ENCODE assay signal across 12 cellular contexts in the genomic region with DNA sequence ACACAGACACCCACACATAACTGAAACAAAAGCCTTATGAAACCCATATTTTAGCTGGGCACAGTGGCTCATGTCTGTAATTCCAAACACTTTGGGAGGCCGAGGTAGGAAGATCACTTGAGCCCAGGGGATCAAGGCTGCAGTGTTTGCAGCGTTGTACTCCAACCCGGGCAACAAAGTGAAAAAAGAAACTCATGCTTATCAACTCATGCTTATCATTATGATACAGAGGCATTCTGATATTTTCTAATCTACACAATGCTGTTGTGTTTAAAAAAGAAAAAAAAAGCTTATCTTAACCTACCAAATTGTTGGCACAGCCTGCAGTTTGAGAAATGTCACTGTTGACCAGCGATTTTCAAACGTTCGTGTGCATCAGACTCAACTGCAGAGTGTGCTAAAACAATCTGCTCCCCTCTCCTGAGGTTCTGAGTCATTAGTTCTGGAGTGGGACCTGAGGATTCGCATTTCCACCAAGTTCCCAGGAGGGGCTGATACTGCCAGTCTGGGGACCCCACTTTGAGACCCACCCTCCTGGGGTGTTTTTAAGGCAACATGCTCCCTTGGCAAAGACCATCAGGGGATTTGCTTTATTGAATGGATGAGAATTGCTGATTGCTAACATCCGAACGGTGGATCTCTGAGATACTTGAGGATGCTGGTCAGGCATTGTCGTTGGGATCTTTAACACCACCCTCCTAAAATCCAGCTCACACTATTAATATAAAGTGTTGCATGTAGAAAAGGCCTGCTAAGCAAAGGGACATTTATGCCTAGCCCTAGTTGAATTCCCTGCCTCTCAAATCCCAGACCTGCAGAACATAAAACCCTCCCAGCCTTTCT. TPM values are rescaled to one million over a fixed set of nuclear protein-coding genes. Genes with fewer than 3 reads are reported as not detected.
DNase-seq lines count a peak whose midpoint lies in the region; ATAC-seq, FAIRE-seq and TF ChIP-seq lines count a peak whose summit lies in the region.
"Had no signal": no experiment of that assay in that cellular context is flagged by ENCODE, and none has a peak within 500 bp of the region (broad histone marks: within the 10 kb centered on the region; RNA-seq: fewer than 3 reads in every experiment).

No MANE protein-coding gene starts in this region.

- CTCF ChIA-PET in K562 (lab: Yijun Ruan, JAX; ENCODE audit: low intra/inter-chr PET ratio) (no interaction called here), HepG2 (lab: Yijun Ruan, JAX; ENCODE audit: low intra/inter-chr PET ratio, low total read pairs) (interaction anchor here (0.8 kb wide), 1 partner anchor 68 kb away, joined by 3 read pairs; no protein-coding TSS in a partner anchor)

- no peak for TF ChIP-seq POLR2A in K562 (conservative IDR thresholded peaks at IDR 0.05)
- no peak for TF ChIP-seq POLR2A in HepG2 (IDR thresholded peaks at IDR 0.05; ENCODE audit: insufficient read depth in 1 of 2, low read depth in 2 of 2, low read length in 2 of 2)
- TF ChIP-seq POLR2A in spleen (IDR thresholded peaks at IDR 0.05): no peak

- no peak overlapping the region for H3K4me3 ChIP-seq in GM23248
- no peak overlapping the region for H3K4me3 ChIP-seq in K562
- peak overlapping the region in 1 of 3 experiments; percentile 29; a peak in 2 of 6 replicates for H3K4me3 ChIP-seq in HepG2 (replicated peaks in 1 of 3; ENCODE audit: insufficient read depth in 1 of 3, low read depth in 2 of 3, low read length in 3 of 3)
- no peak overlapping the region for H3K4me3 ChIP-seq in spleen

- H3K27me3 ChIP-seq in GM23248 (replicated peaks; ENCODE audit: insufficient read depth) (no peaks in the 10 kb centered on the region), K562 (ENCODE audit: control insufficient read depth in 2 of 2, insufficient read depth in 2 of 2, low read length in 2 of 2) (peaks cover 17 to 44% of the 10 kb centered on the region in 2 experiments; a peak in 4 of 5 replicates), HepG2 (ENCODE audit: control insufficient read depth in 1 of 2, insufficient read depth in 2 of 2, low read length in 2 of 2) (no peaks in the 10 kb centered on the region), spleen (replicated peaks in 1 of 7) (no peaks in the 10 kb centered on the region)

- ATAC-seq in K562 (peak; percentile 12; the same call in 2 of the 3 replicates), HepG2 (no peak)
- ATAC-seq: activated T-cell treated with anti-CD3 and anti-CD28 coated beads, Interleukin-2, amount 50 U/mL, for 72 hours had no signal

- DNase-seq in GM23248: peak; percentile 51
- peak; percentile 58 to 76 (median 64) for DNase-seq in K562 (ENCODE audit: extremely low read depth in 1 of 4, low spot score in 3 of 4)
- no peak for DNase-seq in HepG2 (ENCODE audit: low spot score)
- DNase-seq in spleen: peak; percentile 17
- DNase-seq in SKM-1 treated with dmso at 0.1 percent for 144 hours (lab: John Stamatoyannopoulos, UW; ENCODE audit: unreplicated experiment): no peak
- no peak for DNase-seq in activated T-cell treated with anti-CD3 and anti-CD28 coated beads, Interleukin-2, amount 50 U/mL, for 48 hours
- no peak for DNase-seq in GM19239 (ENCODE audit: insufficient read length, low spot score)
- no peak for DNase-seq in epidermal melanocyte (ENCODE audit: insufficient read length, low spot score)
- DNase-seq: activated T-cell treated with anti-CD3 and anti-CD28 coated beads, Interleukin-2, amount 50 U/mL, for 72 hours; NCI-H187 had no signal

- BruUV-seq in K562 (replicated peaks; lab: Mats Ljungman, UMichigan): no TSS peak
- BruUV-seq in HepG2 (replicated peaks; lab: Mats Ljungman, UMichigan): no TSS peak

- H3K9ac ChIP-seq in GM23248 (peak overlapping the region; percentile 63), K562 (ENCODE audit: insufficient read depth in 1 of 2, low read depth in 2 of 2, low read length in 2 of 2) (no peak overlapping the region), HepG2 (ENCODE audit: insufficient read depth, low read depth, low read length) (peak overlapping the region; percentile 60)

- in situ Hi-C loops in GM23248 (cut with MboI): no loop called here
- in situ Hi-C loops in K562 (cut with MboI): no loop called here
- in situ Hi-C loops in HepG2 (cut with HindIII; ENCODE audit: extremely low pct_ligation_motif_present, low pct_unique_long_range_greater_than_20kb): loop anchor here (5.0 kb wide), 1 partner anchor 52 kb away; no protein-coding TSS in a partner anchor

- POLR2A ChIA-PET in K562 (lab: Yijun Ruan, JAX) (interaction anchor here (0.6 to 1.0 kb wide), 4 partner anchors 10 to 892 kb away, joined by 3 to 4 read pairs (median 3); no protein-coding TSS in a partner anchor), HepG2 (lab: Yijun Ruan, JAX) (interaction anchor here (1.0 to 1.9 kb wide), 6 partner anchors 12 to 341 kb away, joined by 3 to 10 read pairs (median 6); a partner anchor contains a TSS)

- intact Hi-C loops in K562 (cut with micrococcal nuclease): no loop called here
- intact Hi-C loops in HepG2 (cut with micrococcal nuclease; ENCODE audit: unreplicated experiment): loop anchor here (1.0 to 2.0 kb wide), 3 partner anchors 16 to 68 kb away; a partner anchor contains a TSS
- intact Hi-C loops in spleen (cut with DNase I; ENCODE audit: low total_unique reads): no loop called here

- peaks cover 60% of the 10 kb centered on the region for H3K4me1 ChIP-seq in GM23248 (ENCODE audit: insufficient read depth)
- H3K4me1 ChIP-seq in K562 (replicated peaks in 1 of 2; ENCODE audit: control insufficient read depth in 2 of 2, insufficient read depth in 2 of 2, low read length in 2 of 2): peaks cover 15 to 18% of the 10 kb centered on the region in 2 experiments; a peak in 4 of 5 replicates
- peaks cover 100% of the 10 kb centered on the region for H3K4me1 ChIP-seq in HepG2 (ENCODE audit: insufficient read depth, low read length)
- peaks cover 29 to 96% (median 53%) of the 10 kb centered on the region in 6 donors for H3K4me1 ChIP-seq in spleen

- peaks cover 8% of the 10 kb centered on the region; the same call in 1 of the 2 replicates for H4K20me1 ChIP-seq in GM23248 (ENCODE audit: insufficient read depth)
- no peaks in the 10 kb centered on the region; the same call in 1 of the 2 replicates for H4K20me1 ChIP-seq in K562 (replicated peaks; ENCODE audit: control insufficient read depth, insufficient read depth, low read length)
- no peaks in the 10 kb centered on the region for H4K20me1 ChIP-seq in HepG2 (ENCODE audit: insufficient read depth, low read length)

- FAIRE-seq in K562 (lab: Jason Lieb, UNC) (peak; percentile 78), HepG2 (lab: Jason Lieb, UNC) (peak; percentile 12), GM19239 (lab: Jason Lieb, UNC) (no peak)
- FAIRE-seq: urothelium cell line had no signal

- peaks cover 69% of the 10 kb centered on the region for H3F3A ChIP-seq in GM23248 (ENCODE audit: insufficient read depth)

- H2AFZ ChIP-seq in GM23248: no peak overlapping the region
- H2AFZ ChIP-seq in K562 (ENCODE audit: low read depth, low read length): no peak overlapping the region
- H2AFZ ChIP-seq in HepG2 (ENCODE audit: low read length): no peak overlapping the region

- H3K9me2 ChIP-seq in GM23248 (ENCODE audit: insufficient read depth): no peaks in the 10 kb centered on the region

- H3K79me2 ChIP-seq in GM23248 (ENCODE audit: insufficient read depth) (peaks cover 91% of the 10 kb centered on the region), K562 (ENCODE audit: control insufficient read depth, insufficient read depth, low read length) (no peaks in the 10 kb centered on the region), HepG2 (ENCODE audit: insufficient read depth, low read length) (peaks cover 88% of the 10 kb centered on the region)

- H3K36me3 ChIP-seq in GM23248 (ENCODE audit: low read depth): 0 out of 2 replicates have a peak, but pooled peaks cover 5% of the 10 kb centered on the region
- H3K36me3 ChIP-seq in K562 (ENCODE audit: control insufficient read depth, insufficient read depth, low read length): no peaks in the 10 kb centered on the region
- peaks cover 0 to 3% of the 10 kb centered on the region in 2 experiments; a peak in 3 of 5 replicates for H3K36me3 ChIP-seq in HepG2 (replicated peaks in 1 of 2; ENCODE audit: control insufficient read depth in 1 of 2, insufficient read depth in 2 of 2, low read length in 2 of 2)
- H3K36me3 ChIP-seq in spleen: no peaks in the 10 kb centered on the region

- no peaks in the 10 kb centered on the region for H3K9me3 ChIP-seq in GM23248 (ENCODE audit: low read depth)
- H3K9me3 ChIP-seq in K562 (replicated peaks; ENCODE audit: control insufficient read depth, insufficient read depth, low read depth, low read length): no peaks in the 10 kb centered on the region
- no peaks in the 10 kb centered on the region for H3K9me3 ChIP-seq in HepG2 (ENCODE audit: low read length)
- no peaks in the 10 kb centered on the region for H3K9me3 ChIP-seq in spleen

- H3K27ac ChIP-seq in GM23248 (peak overlapping the region; percentile 78), K562 (ENCODE audit: extremely low read depth, low read depth, low read length) (no peak overlapping the region), HepG2 (ENCODE audit: extremely low read length, insufficient read depth, low read length) (peak overlapping the region; percentile 73), spleen (peak overlapping the region in 7 of 8 donors; percentile 26 to 77 (median 75))

- no peak; a peak in 1 of 4 replicates for TF ChIP-seq RAD21 in K562 (CRISPR knock-in tag; conservative IDR thresholded peaks at IDR 0.05 in 1 of 2, IDR thresholded peaks at IDR 0.05 in 1 of 2)
- TF ChIP-seq RAD21 in HepG2 (CRISPR knock-in tag; IDR thresholded peaks at IDR 0.05): no peak

- TF ChIP-seq EP300 in K562 (IDR thresholded peaks at IDR 0.05; ENCODE audit: low read length) (peak; percentile 96), HepG2 (IDR thresholded peaks at IDR 0.05; ENCODE audit: low read depth in 2 of 2, low read length in 2 of 2) (no peak), HepG2 (CRISPR knock-in tag; IDR thresholded peaks at IDR 0.05; ENCODE audit: borderline replicate concordance) (no peak)

- 43 to 47% methylated on average over 10 of the region's 10 CpGs for WGBS in GM23248 (ENCODE audit: low coverage in 1 of 2, low lambda C conversion rate in 2 of 2, missing lambda C conversion rate in 2 of 2), 2 experiments
- WGBS in K562 (ENCODE audit: insufficient coverage, low coverage, missing lambda C conversion rate): 8% methylated on average over 10 of the region's 10 CpGs
- 44% methylated on average over 9 of the region's 10 CpGs for WGBS in HepG2 (ENCODE audit: low lambda C conversion rate)
- 55 to 79% (median 61%) methylated on average over 10 of the region's 10 CpGs for WGBS in spleen, 5 donors

- TF ChIP-seq CTCF in K562 (IDR thresholded peaks at IDR 0.05 in 2 of 3, conservative IDR thresholded peaks at IDR 0.05 in 1 of 3; ENCODE audit: insufficient read depth in 2 of 3, low read depth in 1 of 3, low read length in 3 of 3) (no peak), HepG2 (CRISPR knock-in tag; IDR thresholded peaks at IDR 0.05) (no peak), spleen (IDR thresholded peaks at IDR 0.05 in 8 of 11, conservative IDR thresholded peaks at IDR 0.05 in 3 of 11) (no peak)

- H3K9me1 ChIP-seq in K562 (ENCODE audit: control insufficient read depth, insufficient read depth, low read length): no peaks in the 10 kb centered on the region

- H3K4me2 ChIP-seq in GM23248 (ENCODE audit: unreplicated experiment) (peak overlapping the region; percentile 59), K562 (ENCODE audit: insufficient read depth, low read length) (peak overlapping the region; percentile 5; the same call in 1 of the 2 replicates), HepG2 (ENCODE audit: low read depth, low read length) (peak overlapping the region; percentile 66)

RNA-seq across cellular contexts. Expression of a gene that starts 16.2 kb away (rescaled TPM):
- total RNA-seq in GM23248 (2014; rRNA removed; shearing (Covaris generic)): 42.2 and 43.3 TPM in 2 replicates
- polyA plus RNA-seq in GM23248 (2016; fragmentation: Nextera tagmentation; extraction: Ambion mirVana): 10.4 and 10.7 TPM in 2 replicates
- 0.11 and 0.12 TPM in 2 replicates for total RNA-seq in K562 (2011; cell fraction: chromatin; rRNA removed; ENCODE audit: low replicate concordance)
- total RNA-seq in K562 (2011; cell fraction: nucleolus; rRNA removed): 0.13 and 0.17 TPM in 2 replicates
- 0.15 TPM in 2 replicates for total RNA-seq in K562 (2011; cell fraction: nucleoplasm; rRNA removed)
- total RNA-seq in K562 (2014; rRNA removed): 0.23 and 0.33 TPM in 2 replicates
- total RNA-seq in K562 (2014; rRNA removed; fragmentation: Illumina TruSeq; extraction: Trizol): 0.13 and 0.15 TPM in 2 replicates
- total RNA-seq in K562 (2015; rRNA removed; fragmentation: Illumina TruSeq; extraction: Trizol): 1.3 TPM in 2 replicates
- total RNA-seq in K562 (2021): 0.38 and 0.42 TPM in 2 replicates
- polyA plus RNA-seq in K562 (2011; rRNA removed): 0.06 and 0.18 TPM in 2 replicates
- 0.01 and 0.13 TPM in 2 replicates for polyA plus RNA-seq in K562 (2011; cell fraction: cytosol; rRNA removed)
- 0.04 and 0.20 TPM in 2 replicates for polyA plus RNA-seq in K562 (2011; cell fraction: nucleus; rRNA removed)
- polyA plus RNA-seq in K562 (2012): 0.43 and 0.76 TPM in 2 replicates
- polyA plus RNA-seq in K562 (2014; fragmentation: Illumina TruSeq; extraction: Trizol): 0.17 and 0.18 TPM in 2 replicates
- polyA plus RNA-seq in K562 (2014; fragmentation: Nextera tagmentation; extraction: Ambion mirVana): under 1 TPM; 0.01 to 0.04 TPM
- 0.07 and 0.34 TPM in 2 replicates for polyA plus RNA-seq in K562 (2014; rRNA removed)
- polyA minus RNA-seq in K562 (2011; rRNA and poly(A)+ RNA removed): 0.04 and 0.51 TPM in 2 replicates
- 0.10 and 0.55 TPM in 2 replicates for polyA minus RNA-seq in K562 (2011; cell fraction: cytosol; rRNA and poly(A)+ RNA removed)
- 0.13 and 0.78 TPM in 2 replicates for polyA minus RNA-seq in K562 (2011; cell fraction: nucleus; rRNA and poly(A)+ RNA removed)
- 13.4 and 18.7 TPM in 2 replicates for total RNA-seq in HepG2 (2016; rRNA removed; fragmentation: Illumina TruSeq; extraction: Trizol)
- total RNA-seq in HepG2 (2016; cell fraction: cytosol; rRNA removed; fragmentation: Illumina TruSeq; extraction: Trizol; ENCODE audit: low read depth): 1.8 and 1.9 TPM in 2 replicates
- total RNA-seq in HepG2 (2016; cell fraction: insoluble cytoplasmic fraction; rRNA removed; fragmentation: Illumina TruSeq; extraction: Trizol): 12.3 and 17.7 TPM in 2 replicates
- total RNA-seq in HepG2 (2016; cell fraction: membrane; rRNA removed; fragmentation: Illumina TruSeq; extraction: Trizol): 7.4 and 7.7 TPM in 2 replicates
- 18.2 and 22.8 TPM in 2 replicates for total RNA-seq in HepG2 (2016; cell fraction: nucleus; rRNA removed; fragmentation: Illumina TruSeq; extraction: Trizol)
- 7.2 and 8.1 TPM in 2 replicates for polyA plus RNA-seq in HepG2 (2011; rRNA removed)
- polyA plus RNA-seq in HepG2 (2011; cell fraction: cytosol; rRNA removed): 6.1 and 6.3 TPM in 2 replicates
- 9.2 and 10.1 TPM in 2 replicates for polyA plus RNA-seq in HepG2 (2011; cell fraction: nucleus; rRNA removed)
- polyA plus RNA-seq in HepG2 (2012): 4.5 and 6.1 TPM in 2 replicates
- polyA plus RNA-seq in HepG2 (2016; cell fraction: cytosol; fragmentation: Illumina TruSeq; extraction: Trizol; ENCODE audit: low read depth): 1.2 and 1.3 TPM in 2 replicates
- 8.1 and 9.2 TPM in 2 replicates for polyA plus RNA-seq in HepG2 (2016; cell fraction: insoluble cytoplasmic fraction; fragmentation: Illumina TruSeq; extraction: Trizol; ENCODE audit: low read depth)
- polyA plus RNA-seq in HepG2 (2016; cell fraction: membrane; fragmentation: Illumina TruSeq; extraction: Trizol; ENCODE audit: low read depth): 2.9 and 3.3 TPM in 2 replicates
- polyA plus RNA-seq in HepG2 (2016; cell fraction: nucleus; fragmentation: Illumina TruSeq; extraction: Trizol; ENCODE audit: insufficient read depth, low read depth): 25.5 and 27.0 TPM in 2 replicates
- 22.4 and 23.3 TPM in 2 replicates for polyA minus RNA-seq in HepG2 (2011; rRNA and poly(A)+ RNA removed; ENCODE audit: low replicate concordance)
- polyA minus RNA-seq in HepG2 (2011; cell fraction: cytosol; rRNA and poly(A)+ RNA removed): 9.6 TPM in 2 replicates
- 9.7 and 10.7 TPM in 2 replicates for polyA minus RNA-seq in HepG2 (2011; cell fraction: nucleus; rRNA and poly(A)+ RNA removed)
- 1 to 10 TPM; 4.1 to 8.7 (median 6.1) TPM for total RNA-seq in spleen
- 1 to 10 TPM in 1 of 3 donors, under 1 TPM in 2; 0.28 to 1.6 (median 0.56) TPM for polyA plus RNA-seq in spleen
- polyA plus RNA-seq: CD14-positive monocyte had no signal

Comparison
In these comparisons a context has a peak if more than half of its experiments do, and no peak if none do; other contexts are left out.
1. DNase-seq: peak in GM23248 (single experiment), K562 (4 of 4) and spleen (single experiment); none in HepG2 (single experiment), SKM-1 treated with dmso at 0.1 percent for 144 hours (single experiment), activated T-cell treated with anti-CD3 and anti-CD28 coated beads, Interleukin-2, amount 50 U/mL, for 48 hours (0 of 2), GM19239 (single experiment) and epidermal melanocyte (single experiment).
2. H3K4me2 ChIP-seq: peak in every context shown above with its lines; median percentile 66 in HepG2; 59 in GM23248; 5 in K562.
3. H3K9ac ChIP-seq: peak in GM23248 (single experiment) and HepG2 (single experiment); none in K562 (0 of 2).